ENCODE assay signal across 8 cellular contexts in the genomic region with DNA sequence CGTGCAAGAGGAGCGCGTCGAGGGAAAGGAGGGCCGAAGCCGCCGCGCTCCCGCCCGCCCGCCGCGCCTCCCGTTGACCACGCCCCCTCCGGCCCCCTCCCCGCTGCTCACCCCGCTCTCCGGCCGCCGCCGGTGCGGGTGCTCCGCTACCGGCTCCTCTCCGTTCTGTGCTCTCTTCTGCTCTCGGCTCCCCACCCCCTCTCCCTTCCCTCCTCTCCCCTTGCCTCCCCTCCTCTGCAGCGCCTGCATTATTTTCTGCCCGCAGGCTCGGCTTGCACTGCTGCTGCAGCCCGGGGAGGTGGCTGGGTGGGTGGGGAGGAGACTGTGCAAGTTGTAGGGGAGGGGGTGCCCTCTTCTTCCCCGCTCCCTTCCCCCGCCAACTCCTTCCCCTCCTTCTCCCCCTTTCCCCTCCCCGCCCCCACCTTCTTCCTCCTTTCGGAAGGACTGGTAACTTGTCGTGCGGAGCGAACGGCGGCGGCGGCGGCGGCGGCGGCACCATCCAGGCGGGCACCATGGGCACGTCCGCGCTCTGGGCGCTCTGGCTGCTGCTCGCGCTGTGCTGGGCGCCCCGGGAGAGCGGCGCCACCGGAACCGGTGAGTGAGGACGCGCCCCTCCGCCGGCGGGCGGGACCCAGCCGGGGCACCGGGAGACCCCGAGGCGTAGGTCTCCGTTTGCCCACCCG. TPM values are rescaled to one million over a fixed set of nuclear protein-coding genes. Genes with fewer than 3 reads are reported as not detected.
A peak's percentile ranks its signal among the peaks of the same experiment; 100 is the strongest.
DNase-seq lines count a peak whose midpoint lies in the region.

A gene (plus strand): TSS at position 110 of the 683 bp plus-strand sequence. CDS start 403 bp downstream, at position 513.

- WGBS in esophagus, 2 donors, result 1% methylated on average over 23 to 71 of the region's 71 CpGs

- H3K9me3 ChIP-seq in HAP-1 (no peaks in the 10 kb centered on the region), esophagus (ENCODE audit: control insufficient read depth in 2 of 2, insufficient read depth in 1 of 2, low read depth in 1 of 2, low read length in 1 of 2) (no peaks in the 10 kb centered on the region)

- H3K36me3 Mint-ChIP-seq in activated CD4-positive, alpha-beta memory T cell treated with anti-CD3 and anti-CD28 coated beads, Interleukin-2, amount 10 ng/mL, durations not matched to agents 7 days and 5 days (ENCODE audit: low read depth), result peaks cover 14% of the 10 kb centered on the region

- H3K9me3 Mint-ChIP-seq in activated CD4-positive, alpha-beta memory T cell treated with anti-CD3 and anti-CD28 coated beads, Interleukin-2, amount 10 ng/mL, durations not matched to agents 7 days and 5 days, result peaks cover 2% of the 10 kb centered on the region

- peaks cover 26% of the 10 kb centered on the region for H3K4me1 Mint-ChIP-seq in activated CD4-positive, alpha-beta memory T cell treated with anti-CD3 and anti-CD28 coated beads, Interleukin-2, amount 10 ng/mL, durations not matched to agents 7 days and 5 days

- in situ Hi-C loops in HAP-1 (cut with MboI; ENCODE audit: low sequenced_read_pairs), result no loop called here

- CTCF ChIA-PET in activated CD4-positive, alpha-beta memory T cell treated with anti-CD3 and anti-CD28 coated beads, Interleukin-2, amount 10 ng/mL, durations not matched to agents 7 days and 5 days (lab: Charles Lee), result no interaction called here

- H3K36me3 ChIP-seq in HAP-1 (replicated peaks) (no peaks in the 10 kb centered on the region; the same call in 1 of the 2 replicates), esophagus (ENCODE audit: control insufficient read depth in 2 of 2, insufficient read depth in 2 of 2, low read length in 1 of 2) (no peaks in the 10 kb centered on the region)

- peak within 1 kb of the TSS; percentile 84 to 85 for H3K27ac ChIP-seq in esophagus (ENCODE audit: low read depth in 2 of 2, low read length in 1 of 2)
- H3K27ac ChIP-seq in substantia nigra (ENCODE audit: low read depth, low read length, poor library complexity, severe bottlenecking), result peak within 1 kb of the TSS; percentile 87

- peak; percentile 67 for DNase-seq in DMS 273 (lab: John Stamatoyannopoulos, UW; ENCODE audit: unreplicated experiment)
- no peak for DNase-seq in DMS 273 treated with DMSO at 0.1 percent for 48 hours (lab: John Stamatoyannopoulos, UW)
- DNase-seq in HAP-1 (ENCODE audit: low spot score in 2 of 2), result peak; percentile 49 to 80
- peak; percentile 46 for DNase-seq in NAMALWA (ENCODE audit: low spot score)
- DNase-seq in activated CD4-positive, alpha-beta memory T cell treated with anti-CD3 and anti-CD28 coated beads, Interleukin-2, amount 10 ng/mL, durations not matched to agents 7 days and 5 days, result peak; percentile 43
- DNase-seq in mucosa of gallbladder (ENCODE audit: low spot score), result peak; percentile 33
- DNase-seq in substantia nigra (lab: John Stamatoyannopoulos, UW), result peak in 46 of 49 donors; percentile 23 to 90 (median 66)

- H3K4me1 ChIP-seq in HAP-1 (peaks cover 23% of the 10 kb centered on the region), esophagus (ENCODE audit: control insufficient read depth in 2 of 2, insufficient read depth in 2 of 2, low read length in 1 of 2) (peaks cover 0 to 3% of the 10 kb centered on the region in 2 donors)

- H3K4me3 ChIP-seq in HAP-1 (peak within 1 kb of the TSS; percentile 82), esophagus (ENCODE audit: low read depth in 1 of 2, low read length in 2 of 2) (peak within 1 kb of the TSS; percentile 77 to 79)

- peaks cover 51% of the 10 kb centered on the region for H3K27me3 Mint-ChIP-seq in activated CD4-positive, alpha-beta memory T cell treated with anti-CD3 and anti-CD28 coated beads, Interleukin-2, amount 10 ng/mL, durations not matched to agents 7 days and 5 days

- H3K27ac Mint-ChIP-seq in activated CD4-positive, alpha-beta memory T cell treated with anti-CD3 and anti-CD28 coated beads, Interleukin-2, amount 10 ng/mL, durations not matched to agents 7 days and 5 days, result peak within 1 kb of the TSS; percentile 70

- POLR2A ChIA-PET in activated CD4-positive, alpha-beta memory T cell treated with anti-CD3 and anti-CD28 coated beads, Interleukin-2, amount 10 ng/mL, durations not matched to agents 7 days and 5 days (lab: Charles Lee), result interaction anchor here (1.2 kb wide), 1 partner anchor 222 kb away, joined by 11 read pairs; a partner anchor contains a TSS

- H3K27me3 ChIP-seq in HAP-1 (ENCODE audit: low read depth) (no peaks in the 10 kb centered on the region), esophagus (ENCODE audit: control insufficient read depth in 1 of 2, insufficient read depth in 2 of 2, low read length in 2 of 2) (no peaks in the 10 kb centered on the region)

- H3K4me3 Mint-ChIP-seq in activated CD4-positive, alpha-beta memory T cell treated with anti-CD3 and anti-CD28 coated beads, Interleukin-2, amount 10 ng/mL, durations not matched to agents 7 days and 5 days, result peak within 1 kb of the TSS; percentile 87

RNA-seq across cellular contexts. Expression of the gene that starts here (rescaled TPM):
- 10 to 100 TPM; 17.3 to 17.5 TPM for total RNA-seq in activated CD4-positive, alpha-beta memory T cell treated with anti-CD3 and anti-CD28 coated beads, Interleukin-2, amount 10 ng/mL, durations not matched to agents 7 days and 5 days
- polyA plus RNA-seq in esophagus, result 10 to 100 TPM; 11.0 to 13.4 TPM
- 23.8 TPM for total RNA-seq in mucosa of gallbladder
